ENCODE assay signal across 9 cellular contexts in genomic region chr1:44812822-44813543, GRCh38. TPM values are rescaled to one million over a fixed set of nuclear protein-coding genes. Genes with fewer than 3 reads are reported as not detected.
A peak's percentile ranks its signal among the peaks of the same experiment; 100 is the strongest.
DNase-seq lines count a peak whose midpoint lies in the region; TF ChIP-seq lines count a peak whose summit lies in the region.
"Had no signal": no experiment of that assay in that cellular context is flagged by ENCODE, and none has a peak within 500 bp of the region (broad histone marks: within the 10 kb centered on the region; RNA-seq: fewer than 3 reads in every experiment).

No MANE protein-coding gene starts in this region.

- H3K79me2 ChIP-seq in smooth muscle cell (ENCODE audit: low read depth) = peaks cover 21% of the 10 kb centered on the region

- H3K9ac ChIP-seq in iPS-20b (ENCODE audit: low read depth, low read length) (no peak overlapping the region), smooth muscle cell (ENCODE audit: low read depth) (no peak overlapping the region)

- H3K4me3 ChIP-seq in HFF-Myc (replicated peaks; ENCODE audit: low read depth, low read length) (peak overlapping the region; percentile 26), iPS-20b (ENCODE audit: low read length) (peak overlapping the region; percentile 35; the same call in 1 of the 2 replicates), smooth muscle cell (no peak overlapping the region)

- H3K36me3 ChIP-seq in iPS-20b (ENCODE audit: insufficient read depth, low read depth, low read length) (no peaks in the 10 kb centered on the region), smooth muscle cell (ENCODE audit: low read depth) (no peaks in the 10 kb centered on the region)

- WGBS in smooth muscle cell (ENCODE audit: low lambda C conversion rate) = 58% methylated on average over 47 of the region's 48 CpGs

- peak overlapping the region; percentile 79 for H3K27ac ChIP-seq in angular gyrus (ENCODE audit: low read depth, low read length)
- no peak overlapping the region for H3K27ac ChIP-seq in iPS-20b (ENCODE audit: low read length)
- peak overlapping the region; percentile 22 for H3K27ac ChIP-seq in smooth muscle cell (ENCODE audit: low read depth)

- H3K27me3 ChIP-seq in iPS-20b (ENCODE audit: insufficient read depth, low read length) (no peaks in the 10 kb centered on the region), smooth muscle cell (ENCODE audit: low read depth) (no peaks in the 10 kb centered on the region)

- H3K4me1 ChIP-seq in iPS-20b (ENCODE audit: insufficient read depth, low read length) = peaks cover 15% of the 10 kb centered on the region; the same call in 1 of the 2 replicates
- peaks cover 38% of the 10 kb centered on the region for H3K4me1 ChIP-seq in smooth muscle cell (ENCODE audit: low read depth)

- DNase-seq in HFF-Myc (ENCODE audit: extremely low read depth, low read depth) = no peak
- DNase-seq in smooth muscle cell (lab: John Stamatoyannopoulos, UW; ENCODE audit: unreplicated experiment) = no peak
- DNase-seq in GF-D8 (lab: John Stamatoyannopoulos, UW) = no peak
- no peak for DNase-seq in stimulated activated naive CD4-positive, alpha-beta T cell treated with Interleukin-2 at 50 U/mL for 16 hours (lab: John Stamatoyannopoulos, UW)
- no peak for DNase-seq in NCI-H524 (lab: John Stamatoyannopoulos, UW)
- DNase-seq in SW480 (ENCODE audit: low spot score) = no peak

- no peaks in the 10 kb centered on the region for H3K9me3 ChIP-seq in iPS-20b (ENCODE audit: insufficient read depth, low read depth, low read length)
- H3K9me3 ChIP-seq in smooth muscle cell (replicated peaks; ENCODE audit: low read depth) = no peaks in the 10 kb centered on the region

- peaks cover 18% of the 10 kb centered on the region for H4K20me1 ChIP-seq in smooth muscle cell (ENCODE audit: low read depth)

- peaks cover 41% of the 10 kb centered on the region for H3F3A ChIP-seq in smooth muscle cell (ENCODE audit: low read depth)

- H3K4me2 ChIP-seq in smooth muscle cell = peak overlapping the region; percentile 40

- TF ChIP-seq CTCF in HFF-Myc (IDR thresholded peaks at IDR 0.05; ENCODE audit: low read depth, low read length, missing control alignments) (no peak), smooth muscle cell (IDR thresholded peaks at IDR 0.05; ENCODE audit: borderline replicate concordance, insufficient read depth, poor library complexity, severe bottlenecking) (no peak)

- no peak overlapping the region for H2AFZ ChIP-seq in smooth muscle cell (ENCODE audit: low read depth)

RNA-seq across cellular contexts. Expression of gene BTBD19, which starts 4.7 kb away (rescaled TPM):
- 9.5 and 11.9 TPM in 2 replicates for total RNA-seq in smooth muscle cell
- polyA plus RNA-seq in smooth muscle cell = 11.0 and 27.4 TPM in 2 replicates

RNA-seq across cellular contexts. Expression of gene DYNLT4, which starts 5.8 kb away (rescaled TPM):
- total RNA-seq in smooth muscle cell = 1.1 and 2.0 TPM in 2 replicates
- 1.6 and 5.8 TPM in 2 replicates for polyA plus RNA-seq in smooth muscle cell

RNA-seq across cellular contexts. Expression of gene PLK3, which starts 12.8 kb away (rescaled TPM):
- 26.2 and 42.0 TPM in 2 replicates for total RNA-seq in smooth muscle cell
- 39.7 and 71.6 TPM in 2 replicates for polyA plus RNA-seq in smooth muscle cell

RNA-seq across cellular contexts. Expression of gene BEST4, which starts 25.0 kb away (rescaled TPM):
- 0.54 TPM in 1 of 2 replicates, not detected in the other for total RNA-seq in smooth muscle cell
- polyA plus RNA-seq in smooth muscle cell = 0.78 and 0.89 TPM in 2 replicates
- total RNA-seq: NCI-H460 had no signal

RNA-seq across cellular contexts. Expression of gene PTCH2, which starts 30.1 kb away (rescaled TPM):
- total RNA-seq in smooth muscle cell = 0.22 TPM in 1 of 2 replicates, not detected in the other
- polyA plus RNA-seq in smooth muscle cell = 0.43 and 2.0 TPM in 2 replicates
